Comparison of ENCODE assay signal across 18 cellular contexts in genomic region chr22:23542933-23543332, GRCh38. TPM values are rescaled to one million over a fixed set of nuclear protein-coding genes. Genes with fewer than 3 reads are reported as not detected.
DNase-seq lines count a peak whose midpoint lies in the region; ATAC-seq and TF ChIP-seq lines count a peak whose summit lies in the region.
"Had no signal": no experiment of that assay in that cellular context is flagged by ENCODE, and none has a peak within 500 bp of the region (broad histone marks: within the 10 kb centered on the region; RNA-seq: fewer than 3 reads in every experiment).

No MANE protein-coding gene starts in this region.

- no peak overlapping the region for H3K9ac ChIP-seq in mesendoderm (ENCODE audit: low read length)

- no peak for TF ChIP-seq CTCF in HEK293 (tag by site-specific recombination; IDR thresholded peaks at IDR 0.05)
- no peak for TF ChIP-seq CTCF in choroid plexus epithelial cell (conservative IDR thresholded peaks at IDR 0.05; ENCODE audit: low read depth, low read length)
- TF ChIP-seq CTCF in Peyer's patch (IDR thresholded peaks at IDR 0.05), result no peak

- no peaks in the 10 kb centered on the region for H3K4me1 ChIP-seq in HEK293 (ENCODE audit: control insufficient read depth, insufficient read depth, low read length)
- no peaks in the 10 kb centered on the region for H3K4me1 ChIP-seq in mesendoderm (ENCODE audit: control insufficient read depth, low read depth, low read length)
- H3K4me1 ChIP-seq in Peyer's patch, result peaks cover 0 to 5% (median 0%) of the 10 kb centered on the region in 4 donors

- H3K36me3 ChIP-seq in HEK293 (ENCODE audit: control insufficient read depth in 2 of 2, insufficient read depth in 1 of 2, low read length in 2 of 2) (no peaks in the 10 kb centered on the region), mesendoderm (ENCODE audit: control insufficient read depth, insufficient read depth, low read length) (peaks cover 3% of the 10 kb centered on the region), Peyer's patch (no peaks in the 10 kb centered on the region)

- DNase-seq in NCI-H69 (lab: John Stamatoyannopoulos, UW) (peak; percentile 18), choroid plexus epithelial cell (ENCODE audit: low read depth) (peak; percentile 48), mesendoderm (peak; percentile 36), Peyer's patch (no peak)
- DNase-seq: activated CD4-positive, alpha-beta T cell treated with anti-CD3 and anti-CD28 coated beads for 48 hours; activated T-cell treated with anti-CD3 and anti-CD28 coated beads, Interleukin-2, amount 50 U/mL, for 1 hour; glutamatergic neuron; islet precursor cell; MM.1S; NCI-H2029 treated with DMSO at 0.1 percent for 48 hours; nucleus accumbens; SHP77 treated with DMSO at 0.1 percent for 48 hours had no signal

- H2BK15ac ChIP-seq in mesendoderm (replicated peaks; ENCODE audit: low read depth), result no peak overlapping the region

- no peak overlapping the region for H3K23ac ChIP-seq in mesendoderm (ENCODE audit: low read length)

- H2AK5ac ChIP-seq in mesendoderm (ENCODE audit: low read length), result no peak overlapping the region

- no CpG with 5 or more reads among the region's 5 CpGs for WGBS in mesendoderm (ENCODE audit: extremely low coverage, insufficient coverage, low lambda C conversion rate)

- no peak overlapping the region for H4K5ac ChIP-seq in mesendoderm (ENCODE audit: low read length)

- H3K4ac ChIP-seq in mesendoderm (ENCODE audit: low read depth, low read length), result no peak overlapping the region

- H3K79me2 ChIP-seq in mesendoderm (ENCODE audit: control insufficient read depth, insufficient read depth, low read length), result no peaks in the 10 kb centered on the region

- no peak overlapping the region for H3K27ac ChIP-seq in HEK293 (ENCODE audit: extremely low read depth, low read depth, low read length)
- H3K27ac ChIP-seq in mesendoderm (ENCODE audit: low read depth, low read length), result no peak overlapping the region
- H3K27ac ChIP-seq in Peyer's patch, result no peak overlapping the region

- H3K9me3 ChIP-seq in HEK293 (ENCODE audit: control insufficient read depth, insufficient read depth, low read depth, low read length) (no peaks in the 10 kb centered on the region), Peyer's patch (peaks cover 0 to 2% (median 0%) of the 10 kb centered on the region in 4 donors)

- H3K27me3 ChIP-seq in mesendoderm (ENCODE audit: insufficient read depth, low read length, poor library complexity) (no peaks in the 10 kb centered on the region), Peyer's patch (no peaks in the 10 kb centered on the region)

- no peak overlapping the region for H4K8ac ChIP-seq in mesendoderm (ENCODE audit: low read depth, low read length)

- no peak overlapping the region for H2BK120ac ChIP-seq in mesendoderm (ENCODE audit: low read depth, low read length)

- no peak overlapping the region for H3K56ac ChIP-seq in mesendoderm (ENCODE audit: low read length)

- H3K4me3 ChIP-seq in HEK293 (ENCODE audit: low read depth, low read length), result no peak overlapping the region
- no peak overlapping the region for H3K4me3 ChIP-seq in choroid plexus epithelial cell (ENCODE audit: low read depth, low read length)
- H3K4me3 ChIP-seq in mesendoderm (ENCODE audit: low read length), result no peak overlapping the region
- H3K4me3 ChIP-seq in Peyer's patch, result no peak overlapping the region

- H3K79me1 ChIP-seq in mesendoderm (ENCODE audit: low read length), result no peaks in the 10 kb centered on the region

- no peak for TF ChIP-seq POLR2A in Peyer's patch (IDR thresholded peaks at IDR 0.05)

- POLR2A ChIA-PET in HEK293 (lab: Yijun Ruan, JAX), result no interaction called here

- CTCF ChIA-PET in HEK293 (lab: Yijun Ruan, JAX), result interaction anchor here (0.8 to 3.0 kb wide), 3 partner anchors 15 to 131 kb away, joined by 3 to 18 read pairs (median 4); no protein-coding TSS in a partner anchor

- no peak overlapping the region for H3K4me2 ChIP-seq in mesendoderm (ENCODE audit: low read length)

- ATAC-seq in GM18520 (IDR thresholded peaks at IDR 0.05; ENCODE audit: unreplicated experiment), result no peak
- no peak for ATAC-seq in HG03095 (IDR thresholded peaks at IDR 0.05; ENCODE audit: unreplicated experiment)

- no peak overlapping the region for H3K18ac ChIP-seq in mesendoderm (ENCODE audit: low read length)

- H2BK5ac ChIP-seq in mesendoderm (ENCODE audit: low read length), result no peak overlapping the region

TF ChIP-seq in HEK293, 187 proteins besides CTCF, POLR2A, EP300 and RAD21:
- 0 out of 2 replicates have a peak, but pooled peaks have one; percentile 3 for TF ChIP-seq ZNF654 (tag by site-specific recombination; IDR thresholded peaks at IDR 0.05; ENCODE audit: low read depth)
- 0 out of 2 replicates have a peak, but pooled peaks have one; percentile 36 for TF ChIP-seq ZBTB21 (tag by site-specific recombination; IDR thresholded peaks at IDR 0.05)
- no peak for TF ChIP-seq ZNF549 (tag by site-specific recombination; IDR thresholded peaks at IDR 0.05)
- TF ChIP-seq ZSCAN30 (tag by site-specific recombination; IDR thresholded peaks at IDR 0.05), result peak; percentile 71; the same call in 1 of the 2 replicates
- peak; percentile 80 for TF ChIP-seq SCRT2 (tag by site-specific recombination; IDR thresholded peaks at IDR 0.05)
- 0 out of 2 replicates have a peak, but pooled peaks have one; percentile 44 for TF ChIP-seq ZNF629 (tag by site-specific recombination; IDR thresholded peaks at IDR 0.05)
- 0 out of 2 replicates have a peak, but pooled peaks have one; percentile 18 for TF ChIP-seq ZNF366 (tag by site-specific recombination; conservative IDR thresholded peaks at IDR 0.05)
- no peak for TF ChIP-seq ZNF785 (tag by site-specific recombination; IDR thresholded peaks at IDR 0.05)
- no peak for TF ChIP-seq ZNF18 (tag by site-specific recombination; IDR thresholded peaks at IDR 0.05)

RNA-seq across cellular contexts. Expression of gene IGLL1, which starts 37.2 kb away (rescaled TPM):
- polyA plus RNA-seq in mesendoderm (2013, experiment 1 of 2), result not detected
- not detected for polyA plus RNA-seq in mesendoderm (2013, experiment 2 of 2)
- total RNA-seq in Peyer's patch, result not detected
- total RNA-seq: mucosa of gallbladder, skeletal muscle tissue had no signal
- polyA plus RNA-seq: BJ had no signal

Comparison
In these comparisons a context has a peak if more than half of its experiments do, and no peak if none do; other contexts are left out.
1. DNase-seq: peak in NCI-H69 (single experiment), choroid plexus epithelial cell (single experiment) and mesendoderm (single experiment); none in Peyer's patch (0 of 3).